15 cellular contexts compared by ENCODE assay signal in genomic region chr18:58721586-58722160, GRCh38. TPM values are rescaled to one million over a fixed set of nuclear protein-coding genes. Genes with fewer than 3 reads are reported as not detected.
DNase-seq lines count a peak whose midpoint lies in the region; ATAC-seq, FAIRE-seq and TF ChIP-seq lines count a peak whose summit lies in the region.
"Had no signal": no experiment of that assay in that cellular context is flagged by ENCODE, and none has a peak within 500 bp of the region (broad histone marks: within the 10 kb centered on the region; RNA-seq: fewer than 3 reads in every experiment).

No MANE protein-coding gene starts in this region.

- no peak overlapping the region for H3K4me3 ChIP-seq in smooth muscle cell
- H3K4me3 ChIP-seq: thoracic aorta had no signal

- H3K36me3 ChIP-seq in smooth muscle cell (ENCODE audit: low read depth) = peaks cover 6% of the 10 kb centered on the region

- H3K27me3 ChIP-seq in smooth muscle cell (ENCODE audit: low read depth) = no peaks in the 10 kb centered on the region

- H3K4me1 ChIP-seq in smooth muscle cell (ENCODE audit: low read depth) = no peaks in the 10 kb centered on the region

- peak; percentile 93 for FAIRE-seq in D721Med (lab: Jason Lieb, UNC)
- FAIRE-seq: colon, endometrium had no signal

- no peak for ATAC-seq in HG02852 (IDR thresholded peaks at IDR 0.05; ENCODE audit: unreplicated experiment)

- no peaks in the 10 kb centered on the region for H3K79me2 ChIP-seq in smooth muscle cell (ENCODE audit: low read depth)

- no peaks in the 10 kb centered on the region for H3K9me3 ChIP-seq in smooth muscle cell (replicated peaks; ENCODE audit: low read depth)
- H3K9me3 ChIP-seq: thoracic aorta had no signal

- H3K4me2 ChIP-seq in smooth muscle cell = no peak overlapping the region

- H4K20me1 ChIP-seq in smooth muscle cell (ENCODE audit: low read depth) = peaks cover 4% of the 10 kb centered on the region

- H3F3A ChIP-seq in smooth muscle cell (ENCODE audit: low read depth) = no peaks in the 10 kb centered on the region

- DNase-seq in AG08395 (ENCODE audit: low spot score) (peak; percentile 6), D721Med (ENCODE audit: insufficient read length, low spot score) (no peak), fibroblast of gingiva (ENCODE audit: low read depth) (peak; percentile 22), kidney tubule cell (ENCODE audit: low spot score) (peak; percentile 7), middle frontal gyrus (ENCODE audit: extremely low spot score, low spot score) (no peak), smooth muscle cell (lab: John Stamatoyannopoulos, UW; ENCODE audit: unreplicated experiment) (no peak)
- no peak for DNase-seq in stimulated activated CD4-positive, alpha-beta T cell treated with anti-CD3 and anti-CD28 coated beads, Interleukin-2, amount 100 ng/mL, for 48 hours
- DNase-seq: activated CD4-positive, alpha-beta T cell treated with anti-CD3 and anti-CD28 coated beads, Interleukin-2, amount 10 ng/mL, durations not matched to agents 7 days and 5 days; activated gamma-delta T cell treated with Interleukin-2 at 50 U/mL for 16 hours; mesendoderm; NCI-H2081 treated with DMSO at 0.1 percent for 48 hours had no signal

- no peak for TF ChIP-seq CTCF in D721Med (IDR thresholded peaks at IDR 0.05; ENCODE audit: insufficient read depth, missing control alignments)
- no peak for TF ChIP-seq CTCF in smooth muscle cell (IDR thresholded peaks at IDR 0.05; ENCODE audit: borderline replicate concordance, insufficient read depth, poor library complexity, severe bottlenecking)

- no peak overlapping the region for H3K27ac ChIP-seq in smooth muscle cell (ENCODE audit: low read depth)
- H3K27ac ChIP-seq: thoracic aorta had no signal

- H2AFZ ChIP-seq in smooth muscle cell (ENCODE audit: low read depth) = no peak overlapping the region

- no peak overlapping the region for H3K9ac ChIP-seq in smooth muscle cell (ENCODE audit: low read depth)

- 97% methylated on average over 8 of the region's 8 CpGs for WGBS in smooth muscle cell (ENCODE audit: low lambda C conversion rate)

RNA-seq across cellular contexts. Expression of gene MALT1, which starts 50.4 kb away (rescaled TPM):
- 39.2 and 42.2 TPM in 2 replicates for total RNA-seq in smooth muscle cell
- polyA plus RNA-seq in smooth muscle cell = 12.4 and 12.9 TPM in 2 replicates

Comparison
In these comparisons a context has a peak if more than half of its experiments do, and no peak if none do; other contexts are left out.
1. DNase-seq: peak in AG08395 (single experiment), fibroblast of gingiva (single experiment) and kidney tubule cell (single experiment); none in D721Med (single experiment), stimulated activated CD4-positive, alpha-beta T cell treated with anti-CD3 and anti-CD28 coated beads, Interleukin-2, amount 100 ng/mL, for 48 hours (0 of 2), middle frontal gyrus (single experiment) and smooth muscle cell (single experiment).